Comparison of ENCODE assay signal across 16 cellular contexts in the genomic region with DNA sequence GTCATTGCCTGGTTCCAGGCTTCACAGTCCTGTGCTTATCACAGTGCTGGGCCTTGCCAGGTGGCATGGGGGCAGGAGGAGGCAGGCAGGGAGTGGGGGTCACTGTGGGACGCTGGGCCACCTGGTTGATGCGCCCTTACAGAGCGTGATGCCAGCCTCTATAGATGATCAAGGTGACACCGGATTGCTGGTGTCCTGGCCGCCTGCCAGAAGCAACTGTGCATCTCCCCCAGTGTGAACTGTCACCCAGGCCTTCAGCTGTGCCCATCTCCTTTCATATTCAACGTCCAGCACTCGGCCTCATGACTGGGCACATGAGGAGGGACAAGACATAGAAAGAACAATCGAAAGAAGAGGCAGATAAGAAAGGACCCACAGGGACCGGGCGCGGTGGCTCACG.
DNase-seq lines count a peak whose midpoint lies in the region; FAIRE-seq and TF ChIP-seq lines count a peak whose summit lies in the region.
"Had no signal": no experiment of that assay in that cellular context is flagged by ENCODE, and none has a peak within 500 bp of the region (broad histone marks: within the 10 kb centered on the region; RNA-seq: fewer than 3 reads in every experiment).

No MANE protein-coding gene starts in this region.

- no peak overlapping the region for H3K27ac Mint-ChIP-seq in chondrocyte (ENCODE audit: unreplicated experiment)
- H3K27ac Mint-ChIP-seq: CD4-positive, CD25-positive, alpha-beta regulatory T cell; HFFc6 had no signal

- peak; percentile 88 for FAIRE-seq in HTR-8/SVneo (lab: Jason Lieb, UNC)
- FAIRE-seq: A549, H1 had no signal

- no peak overlapping the region for H3K9ac ChIP-seq in BLaER1 treated with 17β-estradiol and CSF1 and Interleukin-3, amounts not matched to agents 10 nM and 100 nM

- H3K27me3 Mint-ChIP-seq in chondrocyte (ENCODE audit: low read depth) = peaks cover 7% of the 10 kb centered on the region

- H3K9me3 ChIP-seq in BLaER1 treated with 17β-estradiol and CSF1 and Interleukin-3, amounts not matched to agents 10 nM and 100 nM (replicated peaks in 1 of 11) = peaks cover 21 to 35% (median 24%) of the 10 kb centered on the region in 11 experiments
- H3K9me3 ChIP-seq: A549, BE2C, HAP-1 had no signal

- H3K36me3 Mint-ChIP-seq in chondrocyte (ENCODE audit: low read depth) = no peaks in the 10 kb centered on the region
- H3K36me3 Mint-ChIP-seq: CD4-positive, CD25-positive, alpha-beta regulatory T cell had no signal

- DNase-seq in HTR-8/SVneo (ENCODE audit: insufficient read length, low spot score) (no peak), chondrocyte (ENCODE audit: low spot score) (peak; percentile 81), posterior vena cava (ENCODE audit: low spot score) (peak; percentile 72), NCI-H187 (lab: John Stamatoyannopoulos, UW) (no peak), superior temporal gyrus (ENCODE audit: extremely low spot score) (no peak), HCEC 1CT (no peak)
- DNase-seq: BE2C; CD4-positive, CD25-positive, alpha-beta regulatory T cell; DMS53; GF-D8; HFFc6 had no signal

- peaks cover 14% of the 10 kb centered on the region for H3K9me3 Mint-ChIP-seq in chondrocyte (ENCODE audit: low read depth)

- H3K36me3 ChIP-seq in BLaER1 treated with 17β-estradiol and CSF1 and Interleukin-3, amounts not matched to agents 10 nM and 100 nM = peaks cover 0 to 7% (median 0%) of the 10 kb centered on the region in 11 experiments; a peak in 3 of 22 replicates
- H3K36me3 ChIP-seq: BE2C, HAP-1 had no signal

- peaks cover 44 to 66% (median 59%) of the 10 kb centered on the region in 10 experiments for H3K4me1 ChIP-seq in BLaER1 treated with 17β-estradiol and CSF1 and Interleukin-3, amounts not matched to agents 10 nM and 100 nM
- H3K4me1 ChIP-seq: A549, BE2C, HAP-1 had no signal

- TF ChIP-seq CTCF in chondrocyte (IDR thresholded peaks at IDR 0.05) = no peak

- H3K4me3 ChIP-seq in BLaER1 treated with 17β-estradiol and CSF1 and Interleukin-3, amounts not matched to agents 10 nM and 100 nM = no peak overlapping the region
- H3K4me3 ChIP-seq: A549, HAP-1 had no signal

- H3K4me1 Mint-ChIP-seq in chondrocyte (ENCODE audit: low read depth) = peaks cover 34% of the 10 kb centered on the region
- H3K4me1 Mint-ChIP-seq: CD4-positive, CD25-positive, alpha-beta regulatory T cell had no signal

- H3K27me3 ChIP-seq in BLaER1 treated with 17β-estradiol and CSF1 and Interleukin-3, amounts not matched to agents 10 nM and 100 nM = peaks cover 0 to 24% (median 17%) of the 10 kb centered on the region in 11 experiments; a peak in 11 of 22 replicates
- H3K27me3 ChIP-seq: BE2C had no signal

- H3K4me3 Mint-ChIP-seq in chondrocyte (ENCODE audit: unreplicated experiment) = no peak overlapping the region
- H3K4me3 Mint-ChIP-seq: CD4-positive, CD25-positive, alpha-beta regulatory T cell; HFFc6 had no signal

- no peak overlapping the region for H3K27ac ChIP-seq in BLaER1 treated with 17β-estradiol and CSF1 and Interleukin-3, amounts not matched to agents 10 nM and 100 nM
- H3K27ac ChIP-seq: A549, HL-60 had no signal

- H3K4me2 ChIP-seq in BLaER1 treated with 17β-estradiol and CSF1 and Interleukin-3, amounts not matched to agents 10 nM and 100 nM = peak overlapping the region; percentile 76 to 97 (median 88); a peak in 19 of 22 replicates
- H3K4me2 ChIP-seq: A549 had no signal

- intact Hi-C loops in posterior vena cava (cut with DNase I) = no loop called here

- H4K20me1 ChIP-seq in BLaER1 treated with 17β-estradiol and CSF1 and Interleukin-3, amounts not matched to agents 10 nM and 100 nM = peaks cover 0 to 97% (median 23%) of the 10 kb centered on the region in 11 experiments; a peak in 15 of 22 replicates

Comparison
In these comparisons a context has a peak if more than half of its experiments do, and no peak if none do; other contexts are left out.
1. DNase-seq: peak in chondrocyte (single experiment) and posterior vena cava (single experiment); none in HTR-8/SVneo (single experiment), NCI-H187 (0 of 2), superior temporal gyrus (single experiment) and HCEC 1CT (single experiment).